Comparison of ENCODE assay signal across 8 cellular contexts in genomic region chr2:121529439-121530209, GRCh38. TPM values are rescaled to one million over a fixed set of nuclear protein-coding genes. Genes with fewer than 3 reads are reported as not detected.
DNase-seq lines count a peak whose midpoint lies in the region; ATAC-seq, FAIRE-seq and TF ChIP-seq lines count a peak whose summit lies in the region.

No MANE protein-coding gene starts in this region.

- H3K27ac Mint-ChIP-seq in stimulated activated effector memory CD8-positive, alpha-beta T cell treated with anti-CD3 and anti-CD28 coated beads, Interleukin-12 subunit alpha, Interleukin-12 subunit beta, amount 100 ng/mL, for 72 hours = peak overlapping the region; percentile 100

- H3K9me3 ChIP-seq in RWPE2 (ENCODE audit: severe bottlenecking) (no peaks in the 10 kb centered on the region), kidney (ENCODE audit: control insufficient read depth in 1 of 2, low read length in 2 of 2) (no peaks in the 10 kb centered on the region)

- intact Hi-C loops in kidney (cut with DNase I) = no loop called here

- H3K4me3 ChIP-seq in HL-60 (replicated peaks; ENCODE audit: insufficient read depth, low read length) (peak overlapping the region; percentile 91), RWPE2 (ENCODE audit: severe bottlenecking) (peak overlapping the region; percentile 55), kidney (ENCODE audit: low read length in 2 of 2) (peak overlapping the region; percentile 89 to 90)

- H3K4me1 ChIP-seq in RWPE2 (ENCODE audit: insufficient read depth, poor library complexity, severe bottlenecking) (peaks cover 63% of the 10 kb centered on the region), kidney (ENCODE audit: control insufficient read depth in 1 of 2, insufficient read depth in 1 of 2, low read depth in 1 of 2, low read length in 2 of 2) (peaks cover 19% of the 10 kb centered on the region in 2 donors)

- peak overlapping the region; percentile 100 for H3K27ac ChIP-seq in HL-60 (replicated peaks)
- H3K27ac ChIP-seq in RWPE2 (ENCODE audit: poor library complexity, severe bottlenecking) = peak overlapping the region; percentile 97
- H3K27ac ChIP-seq in kidney (ENCODE audit: low read depth in 2 of 2, low read length in 2 of 2) = peak overlapping the region; percentile 98 to 99

- peak; percentile 42 for DNase-seq in CMK (ENCODE audit: low read depth)
- DNase-seq in HL-60 (ENCODE audit: low read depth in 1 of 2, low spot score in 1 of 2) = peak; percentile 28 to 41
- no peak for DNase-seq in RWPE2 (ENCODE audit: low spot score)
- DNase-seq in cerebellum (ENCODE audit: low spot score) = peak; percentile 55
- peak; percentile 90 for DNase-seq in kidney
- DNase-seq in stimulated activated effector memory CD8-positive, alpha-beta T cell treated with anti-CD3 and anti-CD28 coated beads, Interleukin-12 subunit alpha, Interleukin-12 subunit beta, amount 100 ng/mL, for 72 hours (ENCODE audit: low spot score in 2 of 2) = peak in 1 of 2 donors; percentile 6
- DNase-seq in OCI-M2 (lab: John Stamatoyannopoulos, UW; ENCODE audit: unreplicated experiment) = no peak

- peaks cover 70% of the 10 kb centered on the region for H3K36me3 Mint-ChIP-seq in stimulated activated effector memory CD8-positive, alpha-beta T cell treated with anti-CD3 and anti-CD28 coated beads, Interleukin-12 subunit alpha, Interleukin-12 subunit beta, amount 100 ng/mL, for 72 hours

- no peak for TF ChIP-seq CTCF in HL-60 (IDR thresholded peaks at IDR 0.05; ENCODE audit: insufficient read depth, low read length)
- TF ChIP-seq CTCF in RWPE2 (IDR thresholded peaks at IDR 0.05; ENCODE audit: poor library complexity, severe bottlenecking) = no peak
- no peak for TF ChIP-seq CTCF in kidney (IDR thresholded peaks at IDR 0.05; ENCODE audit: borderline replicate concordance, extremely low read depth, insufficient read depth)

- peaks cover 39% of the 10 kb centered on the region for H3K36me3 ChIP-seq in RWPE2 (ENCODE audit: low read depth)
- peaks cover 6 to 20% of the 10 kb centered on the region in 2 donors for H3K36me3 ChIP-seq in kidney (ENCODE audit: control insufficient read depth in 1 of 2, insufficient read depth in 2 of 2, low read length in 2 of 2)

- H3K27me3 ChIP-seq in HL-60 (ENCODE audit: insufficient read depth, poor library complexity, severe bottlenecking) = no peaks in the 10 kb centered on the region
- no peaks in the 10 kb centered on the region for H3K27me3 ChIP-seq in RWPE2 (ENCODE audit: insufficient read depth, poor library complexity, severe bottlenecking)

- H3K9me3 Mint-ChIP-seq in stimulated activated effector memory CD8-positive, alpha-beta T cell treated with anti-CD3 and anti-CD28 coated beads, Interleukin-12 subunit alpha, Interleukin-12 subunit beta, amount 100 ng/mL, for 72 hours = no peaks in the 10 kb centered on the region

- H3K4me3 Mint-ChIP-seq in stimulated activated effector memory CD8-positive, alpha-beta T cell treated with anti-CD3 and anti-CD28 coated beads, Interleukin-12 subunit alpha, Interleukin-12 subunit beta, amount 100 ng/mL, for 72 hours = peak overlapping the region; percentile 88

- no peak for FAIRE-seq in kidney (lab: Jason Lieb, UNC)

- peak; percentile 9 for ATAC-seq in GM19395 (IDR thresholded peaks at IDR 0.05; ENCODE audit: unreplicated experiment)
- peak; percentile 11 for ATAC-seq in RWPE2 (ENCODE audit: low read depth)
- peak; percentile 0 for ATAC-seq in stimulated activated effector memory CD8-positive, alpha-beta T cell treated with anti-CD3 and anti-CD28 coated beads, Interleukin-12 subunit alpha, Interleukin-12 subunit beta, amount 100 ng/mL, for 72 hours

- peak overlapping the region in 1 of 2 donors; percentile 57 for H3K9ac ChIP-seq in kidney (ENCODE audit: low read length in 2 of 2)

- peaks cover 54% of the 10 kb centered on the region for H3K4me1 Mint-ChIP-seq in stimulated activated effector memory CD8-positive, alpha-beta T cell treated with anti-CD3 and anti-CD28 coated beads, Interleukin-12 subunit alpha, Interleukin-12 subunit beta, amount 100 ng/mL, for 72 hours

RNA-seq across cellular contexts. Expression of gene RNU4ATAC, which starts 1.1 kb away (rescaled TPM):
- total RNA-seq in cerebellum (under 0.01 TPM), kidney (8.2 TPM)
- not detected for polyA plus RNA-seq in kidney (ENCODE audit: insufficient read depth, low read depth, low replicate concordance)

Comparison
In these comparisons a context has a peak if more than half of its experiments do, and no peak if none do; other contexts are left out.
1. DNase-seq: peak in CMK (single experiment), HL-60 (2 of 2), cerebellum (single experiment) and kidney (single experiment); none in RWPE2 (single experiment) and OCI-M2 (single experiment).
2. Peak in every context shown above with its lines, with median percentiles within 50 percentile points of each other: ATAC-seq, H3K27ac ChIP-seq and H3K4me3 ChIP-seq.